Comparison of ENCODE assay signal across 8 cellular contexts in the genomic region with DNA sequence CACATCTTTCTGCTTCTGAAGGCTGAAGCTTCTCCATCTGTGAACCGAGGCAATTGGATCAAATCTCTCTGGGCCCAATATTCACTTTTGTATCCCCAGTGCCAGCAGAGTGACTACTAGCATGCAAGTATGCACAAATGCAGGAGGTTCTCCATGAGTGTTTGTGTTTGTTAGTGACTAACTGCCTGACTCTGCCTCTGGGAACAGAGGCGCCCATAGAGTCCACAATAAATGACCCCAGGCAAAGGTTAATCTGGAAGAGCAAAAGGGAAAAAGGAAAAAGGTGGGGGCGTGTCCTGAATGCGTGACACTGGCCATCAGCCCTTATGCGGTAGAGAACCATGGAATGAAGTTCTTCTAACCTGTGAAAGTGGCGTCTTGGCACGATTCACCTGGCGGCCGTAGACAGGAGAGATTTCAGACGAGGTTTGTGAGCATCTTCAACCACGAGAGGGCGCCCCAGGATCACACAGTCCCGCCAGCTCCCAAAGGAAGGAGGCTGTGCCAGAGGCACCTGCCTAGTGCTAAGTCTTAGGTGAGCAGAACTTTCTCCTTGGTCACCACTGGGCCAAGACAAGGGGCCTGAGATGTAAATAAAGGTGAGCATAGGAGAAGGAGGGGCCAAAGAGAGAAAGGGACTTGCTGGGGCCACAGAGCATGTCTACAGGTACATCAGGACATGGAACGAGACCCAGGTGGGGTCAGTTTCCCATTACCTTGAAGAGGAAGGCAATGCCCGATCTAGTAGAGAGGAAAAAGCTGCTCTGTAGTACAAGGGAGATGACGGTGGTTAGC. TPM values are rescaled to one million over a fixed set of nuclear protein-coding genes. Genes with fewer than 3 reads are reported as not detected.
DNase-seq lines count a peak whose midpoint lies in the region; ATAC-seq and TF ChIP-seq lines count a peak whose summit lies in the region.

No MANE protein-coding gene starts in this region.

- H3K4me3 ChIP-seq in AG04449 (ENCODE audit: low read depth, low read length) (no peak overlapping the region), body of pancreas (no peak overlapping the region)

- POLR2A ChIA-PET in AG04449 (lab: Yijun Ruan, JAX), result no interaction called here

- no peak overlapping the region for H3K27ac ChIP-seq in body of pancreas

- peaks cover 3% of the 10 kb centered on the region for H3K4me1 ChIP-seq in body of pancreas

- ATAC-seq in GM21423 (IDR thresholded peaks at IDR 0.05; ENCODE audit: unreplicated experiment) (peak; percentile 55), body of pancreas (peak; percentile 90), GM19455 (IDR thresholded peaks at IDR 0.05; ENCODE audit: unreplicated experiment) (no peak)

- CTCF ChIA-PET in AG04449 (lab: Yijun Ruan, JAX), result interaction anchor here (0.5 to 25.3 kb wide), 35 partner anchors 11 to 669 kb away, joined by 3 to 690 read pairs (median 6); partner anchors contain the start of genes ANKDD1A and PIF1

- no peaks in the 10 kb centered on the region for H3K36me3 ChIP-seq in body of pancreas (replicated peaks in 1 of 2; ENCODE audit: insufficient read depth in 1 of 2, low read depth in 2 of 2)

- TF ChIP-seq POLR2A in body of pancreas (IDR thresholded peaks at IDR 0.05), result no peak

- TF ChIP-seq CTCF in AG04449 (IDR thresholded peaks at IDR 0.05; ENCODE audit: insufficient read depth, low read length, missing control alignments) (peak; percentile 82), body of pancreas (IDR thresholded peaks at IDR 0.05) (peak; percentile 82 to 98 (median 97))

- intact Hi-C loops in body of pancreas (cut with DNase I), result loop anchor here (5.0 to 10.0 kb wide), 2 partner anchors 81 to 174 kb away; no protein-coding TSS in a partner anchor

- DNase-seq in AG04449 (ENCODE audit: low read depth, low spot score) (no peak), NCI-H2081 (lab: John Stamatoyannopoulos, UW) (peak; percentile 83 to 84), UCSD-AML1 (lab: John Stamatoyannopoulos, UW; ENCODE audit: unreplicated experiment) (peak; percentile 74), body of pancreas (peak; percentile 91 to 96 (median 94)), iPS-NIHi7 (ENCODE audit: extremely low spot score) (peak; percentile 79)
- peak; percentile 65 to 77 for DNase-seq in stimulated activated CD4-positive, alpha-beta T cell treated with anti-CD3 and anti-CD28 coated beads, Interleukin-15, amount 100 ng/mL, for 1 hour (ENCODE audit: low read depth in 1 of 2, low spot score in 1 of 2)

- no peaks in the 10 kb centered on the region for H3K9me3 ChIP-seq in body of pancreas

- 17% methylated on average over 16 of the region's 16 CpGs for WGBS in body of pancreas, 2 donors

- no peaks in the 10 kb centered on the region for H3K27me3 ChIP-seq in body of pancreas

RNA-seq across cellular contexts. Expression of gene RBPMS2, which starts 44.2 kb away (rescaled TPM):
- under 1 TPM; 0.26 to 0.33 TPM for total RNA-seq in body of pancreas
